Comparison of ENCODE assay signal across 15 cellular contexts in the genomic region with DNA sequence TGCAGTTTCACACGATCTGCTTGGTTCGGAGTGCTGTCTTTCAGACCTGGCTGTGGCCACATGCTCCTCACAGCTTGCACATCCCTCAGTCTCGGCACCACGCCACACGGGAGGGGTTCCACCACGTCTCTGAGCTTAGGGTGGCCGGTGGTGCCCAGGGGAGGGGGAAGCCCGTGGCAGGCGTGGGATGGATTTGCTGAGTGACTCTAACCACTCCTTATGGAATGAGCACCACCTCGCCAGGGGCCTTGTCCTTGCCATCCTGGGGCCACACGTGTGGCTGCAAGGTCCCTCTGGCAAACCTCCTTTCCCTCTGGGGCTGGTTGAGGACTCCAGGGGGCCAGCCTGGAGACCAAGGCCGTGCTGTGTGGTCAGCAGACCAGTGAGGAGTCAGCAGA.
"Had no signal": no experiment of that assay in that cellular context is flagged by ENCODE, and none has a peak within 500 bp of the region (broad histone marks: within the 10 kb centered on the region; RNA-seq: fewer than 3 reads in every experiment).

No MANE protein-coding gene starts in this region.

- H3K27ac ChIP-seq: body of pancreas, psoas muscle had no signal

- H3K4me2 ChIP-seq: smooth muscle cell had no signal

- H3K36me3 Mint-ChIP-seq: activated naive CD8-positive, alpha-beta T cell; natural killer cell treated with Interleukin-12 subunit alpha and Interleukin-12 subunit beta and Interleukin-15 and Interleukin-18, amount 100 ng/mL, for 72 hours; stimulated activated effector memory CD8-positive, alpha-beta T cell treated with anti-CD3 and anti-CD28 coated beads, Interleukin-12 subunit alpha, Interleukin-12 subunit beta, amount 100 ng/mL, for 72 hours had no signal

- DNase-seq: activated CD4-positive, alpha-beta T cell treated with anti-CD3 and anti-CD28 coated beads for 36 hours; activated CD4-positive, alpha-beta T cell treated with anti-CD3 and anti-CD28 coated beads, Interleukin-2, amount 50 U/mL, for 48 hours; central memory CD4-positive, alpha-beta T cell; cortex of kidney; effector CD4-positive, alpha-beta T cell; head of caudate nucleus; stimulated activated CD4-positive, alpha-beta T cell treated with anti-CD3 and anti-CD28 coated beads, Interleukin-4, amount 100 ng/mL, for 24 hours had no signal

- H3K4me3 Mint-ChIP-seq: activated CD4-positive, alpha-beta T cell treated with anti-CD3 and anti-CD28 coated beads for 36 hours; activated naive CD8-positive, alpha-beta T cell; natural killer cell treated with Interleukin-12 subunit alpha and Interleukin-12 subunit beta and Interleukin-15 and Interleukin-18, amount 100 ng/mL, for 72 hours; stimulated activated effector memory CD8-positive, alpha-beta T cell treated with anti-CD3 and anti-CD28 coated beads, Interleukin-12 subunit alpha, Interleukin-12 subunit beta, amount 100 ng/mL, for 72 hours had no signal

- H3K4me3 ChIP-seq: body of pancreas, lung, psoas muscle, smooth muscle cell had no signal

- H3K27ac Mint-ChIP-seq: activated CD4-positive, alpha-beta T cell treated with anti-CD3 and anti-CD28 coated beads for 36 hours; activated naive CD8-positive, alpha-beta T cell; natural killer cell treated with Interleukin-12 subunit alpha and Interleukin-12 subunit beta and Interleukin-15 and Interleukin-18, amount 100 ng/mL, for 72 hours; stimulated activated effector memory CD8-positive, alpha-beta T cell treated with anti-CD3 and anti-CD28 coated beads, Interleukin-12 subunit alpha, Interleukin-12 subunit beta, amount 100 ng/mL, for 72 hours had no signal

- H3K9me3 ChIP-seq: body of pancreas, psoas muscle had no signal

- ATAC-seq: activated CD4-positive, alpha-beta T cell treated with anti-CD3 and anti-CD28 coated beads for 36 hours; body of pancreas; natural killer cell treated with Interleukin-12 subunit alpha and Interleukin-12 subunit beta and Interleukin-15 and Interleukin-18, amount 100 ng/mL, for 72 hours; sciatic nerve; stimulated activated effector memory CD8-positive, alpha-beta T cell treated with anti-CD3 and anti-CD28 coated beads, Interleukin-12 subunit alpha, Interleukin-12 subunit beta, amount 100 ng/mL, for 72 hours had no signal

- H3K4me1 Mint-ChIP-seq: activated CD4-positive, alpha-beta T cell treated with anti-CD3 and anti-CD28 coated beads for 36 hours; stimulated activated effector memory CD8-positive, alpha-beta T cell treated with anti-CD3 and anti-CD28 coated beads, Interleukin-12 subunit alpha, Interleukin-12 subunit beta, amount 100 ng/mL, for 72 hours had no signal

- H3K9me3 Mint-ChIP-seq: natural killer cell treated with Interleukin-12 subunit alpha and Interleukin-12 subunit beta and Interleukin-15 and Interleukin-18, amount 100 ng/mL, for 72 hours; stimulated activated effector memory CD8-positive, alpha-beta T cell treated with anti-CD3 and anti-CD28 coated beads, Interleukin-12 subunit alpha, Interleukin-12 subunit beta, amount 100 ng/mL, for 72 hours had no signal

- H3K27me3 ChIP-seq: body of pancreas had no signal
